8 cellular contexts compared by ENCODE assay signal in the genomic region with DNA sequence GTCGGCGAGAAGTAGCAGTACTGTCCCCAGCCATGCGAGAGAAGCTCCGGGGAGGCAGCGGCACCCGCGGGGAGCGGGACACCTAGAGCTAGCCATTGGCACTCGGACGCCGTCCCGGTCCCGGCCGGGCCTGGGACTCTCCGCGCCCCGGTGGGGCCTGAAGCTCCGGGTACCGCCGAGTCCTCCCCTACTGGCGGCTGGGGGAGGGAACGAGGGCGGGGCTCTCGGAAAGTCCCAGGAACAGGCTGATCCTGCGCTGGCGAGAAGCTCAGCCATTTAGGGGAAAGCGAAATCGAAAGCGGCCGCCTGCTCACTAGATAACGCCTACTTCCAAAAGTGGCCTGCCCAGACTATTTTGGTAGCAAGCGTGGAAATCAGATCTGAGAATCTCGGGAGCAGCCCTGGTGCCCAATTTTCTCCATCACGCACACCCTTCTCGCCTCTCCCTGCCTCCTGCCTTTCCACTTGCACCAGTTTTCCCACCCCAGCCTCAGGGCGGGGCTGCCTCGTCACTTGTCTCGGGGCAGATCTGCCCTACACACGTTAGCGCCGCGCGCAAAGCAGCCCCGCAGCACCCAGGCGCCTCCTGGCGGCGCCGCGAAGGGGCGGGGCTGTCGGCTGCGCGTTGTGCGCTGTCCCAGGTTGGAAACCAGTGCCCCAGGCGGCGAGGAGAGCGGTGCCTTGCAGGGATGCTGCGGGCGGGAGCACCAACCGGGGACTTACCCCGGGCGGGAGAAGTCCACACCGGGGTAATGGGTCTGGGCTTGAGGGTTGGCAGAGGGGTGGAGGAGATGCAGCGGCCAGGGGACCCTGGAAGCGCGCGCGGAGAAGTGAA. TPM values are rescaled to one million over a fixed set of nuclear protein-coding genes. Genes with fewer than 3 reads are reported as not detected.
DNase-seq lines count a peak whose midpoint lies in the region; ATAC-seq lines count a peak whose summit lies in the region.

A gene (plus strand): TSS at position 652 of the 835 bp plus-strand sequence. CDS start 38 bp downstream, at position 690.
A gene with protein sequence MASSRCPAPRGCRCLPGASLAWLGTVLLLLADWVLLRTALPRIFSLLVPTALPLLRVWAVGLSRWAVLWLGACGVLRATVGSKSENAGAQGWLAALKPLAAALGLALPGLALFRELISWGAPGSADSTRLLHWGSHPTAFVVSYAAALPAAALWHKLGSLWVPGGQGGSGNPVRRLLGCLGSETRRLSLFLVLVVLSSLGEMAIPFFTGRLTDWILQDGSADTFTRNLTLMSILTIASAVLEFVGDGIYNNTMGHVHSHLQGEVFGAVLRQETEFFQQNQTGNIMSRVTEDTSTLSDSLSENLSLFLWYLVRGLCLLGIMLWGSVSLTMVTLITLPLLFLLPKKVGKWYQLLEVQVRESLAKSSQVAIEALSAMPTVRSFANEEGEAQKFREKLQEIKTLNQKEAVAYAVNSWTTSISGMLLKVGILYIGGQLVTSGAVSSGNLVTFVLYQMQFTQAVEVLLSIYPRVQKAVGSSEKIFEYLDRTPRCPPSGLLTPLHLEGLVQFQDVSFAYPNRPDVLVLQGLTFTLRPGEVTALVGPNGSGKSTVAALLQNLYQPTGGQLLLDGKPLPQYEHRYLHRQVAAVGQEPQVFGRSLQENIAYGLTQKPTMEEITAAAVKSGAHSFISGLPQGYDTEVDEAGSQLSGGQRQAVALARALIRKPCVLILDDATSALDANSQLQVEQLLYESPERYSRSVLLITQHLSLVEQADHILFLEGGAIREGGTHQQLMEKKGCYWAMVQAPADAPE (minus strand): TSS at position 164 of the 835 bp plus-strand sequence. CDS start 68 bp downstream, at position 96.

- DNase-seq in CD8-positive, alpha-beta memory T cell: peak; percentile 93 to 97 (median 94)
- peak; percentile 89 to 94 for DNase-seq in NOMO-1 (lab: John Stamatoyannopoulos, UW; ENCODE audit: unreplicated experiment in 2 of 2)
- peak; percentile 88 for DNase-seq in effector CD8-positive, alpha-beta T cell (lab: John Stamatoyannopoulos, UW)
- peak; percentile 90 to 93 for DNase-seq in memory B cell (ENCODE audit: low spot score in 2 of 2)
- peak; percentile 89 for DNase-seq in stimulated activated CD8-positive, alpha-beta memory T cell treated with anti-CD3 and anti-CD28 coated beads, Interleukin-12 subunit alpha, Interleukin-12 subunit beta, amount 100 ng/mL, for 1 hour (ENCODE audit: low read depth)

- ATAC-seq in GM19395 (IDR thresholded peaks at IDR 0.05; ENCODE audit: unreplicated experiment): peak; percentile 73
- peak; percentile 56 for ATAC-seq in HG03558 (IDR thresholded peaks at IDR 0.05; ENCODE audit: extremely low read depth, unreplicated experiment)
- peak; percentile 79 for ATAC-seq in memory B cell (ENCODE audit: low read depth)

- POLR2A ChIA-PET in CD8-positive, alpha-beta memory T cell (lab: Charles Lee): interaction anchor here (0.5 to 5.5 kb wide), 12 partner anchors 12 to 693 kb away, joined by 3 to 350 read pairs (median 4); a partner anchor contains a TSS
- POLR2A ChIA-PET in activated CD8-positive, alpha-beta memory T cell treated with anti-CD3 and anti-CD28 coated beads for 36 hours (lab: Charles Lee): interaction anchor here (0.7 to 4.0 kb wide), 8 partner anchors 8 to 453 kb away, joined by 3 to 75 read pairs (median 10); a partner anchor contains a TSS

- H3K9me3 Mint-ChIP-seq in CD8-positive, alpha-beta memory T cell: no peaks in the 10 kb centered on the region
- no peaks in the 10 kb centered on the region for H3K9me3 Mint-ChIP-seq in memory B cell

- CTCF ChIA-PET in CD8-positive, alpha-beta memory T cell (lab: Charles Lee): interaction anchor here (0.6 to 7.9 kb wide), 19 partner anchors 8 to 222 kb away, joined by 3 to 295 read pairs (median 4); a partner anchor contains a TSS
- CTCF ChIA-PET in activated CD8-positive, alpha-beta memory T cell treated with anti-CD3 and anti-CD28 coated beads for 36 hours (lab: Charles Lee): interaction anchor here (1.0 to 8.1 kb wide), 8 partner anchors 12 to 129 kb away, joined by 3 to 146 read pairs (median 4); a partner anchor contains a TSS

- peak within 1 kb of the TSS; percentile 90 for H3K4me3 ChIP-seq in CD8-positive, alpha-beta memory T cell (ENCODE audit: low read length)

- no peaks in the 10 kb centered on the region for H3K27me3 Mint-ChIP-seq in CD8-positive, alpha-beta memory T cell
- no peaks in the 10 kb centered on the region for H3K27me3 Mint-ChIP-seq in memory B cell

- H3K4me3 Mint-ChIP-seq in CD8-positive, alpha-beta memory T cell: peak within 1 kb of the TSS; percentile 95 to 100 (median 99)
- peak within 1 kb of the TSS; percentile 100 for H3K4me3 Mint-ChIP-seq in memory B cell

- peak within 1 kb of the TSS; percentile 99 to 100 (median 100) for H3K27ac Mint-ChIP-seq in CD8-positive, alpha-beta memory T cell
- H3K27ac Mint-ChIP-seq in memory B cell: peak within 1 kb of the TSS; percentile 100

- no peaks in the 10 kb centered on the region for H3K9me3 ChIP-seq in CD8-positive, alpha-beta memory T cell (ENCODE audit: low read length)

- peak within 1 kb of the TSS; percentile 97 for H3K27ac ChIP-seq in CD8-positive, alpha-beta memory T cell (ENCODE audit: low read depth, low read length)

- H3K36me3 ChIP-seq in CD8-positive, alpha-beta memory T cell (ENCODE audit: insufficient read depth, low read length): peaks cover 59% of the 10 kb centered on the region

- peaks cover 68% of the 10 kb centered on the region for H3K4me1 ChIP-seq in CD8-positive, alpha-beta memory T cell (ENCODE audit: insufficient read depth, low read length)

- peaks cover 71 to 79% (median 77%) of the 10 kb centered on the region in 3 donors for H3K4me1 Mint-ChIP-seq in CD8-positive, alpha-beta memory T cell
- peaks cover 51% of the 10 kb centered on the region for H3K4me1 Mint-ChIP-seq in memory B cell

- peaks cover 21 to 92% (median 48%) of the 10 kb centered on the region in 3 donors for H3K36me3 Mint-ChIP-seq in CD8-positive, alpha-beta memory T cell
- peaks cover 52% of the 10 kb centered on the region for H3K36me3 Mint-ChIP-seq in memory B cell

- H3K27me3 ChIP-seq in CD8-positive, alpha-beta memory T cell (ENCODE audit: insufficient read depth, low read length, poor library complexity, severe bottlenecking): no peaks in the 10 kb centered on the region

RNA-seq across cellular contexts. Expression of the first gene that starts in this region (rescaled TPM):
- 100 to 1,000 TPM; 245 to 255 TPM for total RNA-seq in CD8-positive, alpha-beta memory T cell
- polyA plus RNA-seq in CD8-positive, alpha-beta memory T cell: 597 TPM
- 100 to 1,000 TPM; 206 to 207 TPM for total RNA-seq in activated CD8-positive, alpha-beta memory T cell treated with anti-CD3 and anti-CD28 coated beads for 36 hours

RNA-seq across cellular contexts. Expression of the second gene that starts in this region (rescaled TPM):
- total RNA-seq in CD8-positive, alpha-beta memory T cell: 100 to 1,000 TPM; 394 to 407 TPM
- 396 TPM for polyA plus RNA-seq in CD8-positive, alpha-beta memory T cell
- total RNA-seq in activated CD8-positive, alpha-beta memory T cell treated with anti-CD3 and anti-CD28 coated beads for 36 hours: 100 to 1,000 TPM; 296 to 298 TPM

Comparison
In these comparisons a context has a peak if more than half of its experiments do, and no peak if none do; other contexts are left out.
1. Peak in every context shown above with its lines: DNase-seq, ATAC-seq, H3K4me3 ChIP-seq and H3K27ac ChIP-seq.